In the genomic region with DNA sequence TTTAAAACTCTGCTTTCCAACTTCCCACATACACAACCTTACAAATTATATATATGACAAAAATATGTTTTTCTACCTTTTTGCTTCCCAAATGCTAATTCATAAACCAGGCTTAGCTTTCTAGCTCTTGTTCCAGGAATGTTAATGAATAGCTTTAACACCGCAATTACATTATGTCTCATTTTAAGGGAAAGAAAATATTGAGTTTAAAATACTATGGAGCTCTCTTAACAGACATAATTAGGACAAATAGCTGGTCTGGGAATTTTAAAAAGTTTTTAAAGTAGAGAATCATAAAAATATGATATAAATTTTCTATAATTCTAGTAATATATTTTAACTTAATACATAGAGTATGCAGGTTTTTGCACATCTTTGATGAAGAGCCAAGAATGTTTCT, we compare ENCODE assay signal across 23 cellular contexts.
A peak's percentile ranks its signal among the peaks of the same experiment; 100 is the strongest.
DNase-seq lines count a peak whose midpoint lies in the region; ATAC-seq, FAIRE-seq and TF ChIP-seq lines count a peak whose summit lies in the region.
"Had no signal": no experiment of that assay in that cellular context is flagged by ENCODE, and none has a peak within 500 bp of the region (broad histone marks: within the 10 kb centered on the region; RNA-seq: fewer than 3 reads in every experiment).

No MANE protein-coding gene starts in this region.

- FAIRE-seq in A549 (lab: Jason Lieb, UNC): no peak
- peak; percentile 59 for FAIRE-seq in pancreas (lab: Jason Lieb, UNC)
- FAIRE-seq: GM12891, GM19239 had no signal

- peaks cover 16% of the 10 kb centered on the region for H3K79me2 ChIP-seq in SK-N-SH (ENCODE audit: insufficient read depth)

- H3K4me1 ChIP-seq in A549 (peaks cover 59% of the 10 kb centered on the region), SK-N-SH (ENCODE audit: control insufficient read depth in 1 of 2, insufficient read depth in 2 of 2, low read depth in 1 of 2, low read length in 1 of 2) (peaks cover 7 to 10% of the 10 kb centered on the region in 2 experiments; a peak in 3 of 4 replicates), gastroesophageal sphincter (peaks cover 0 to 87% (median 25%) of the 10 kb centered on the region in 3 donors), pancreas (peaks cover 0 to 9% (median 0%) of the 10 kb centered on the region in 3 donors)
- H3K4me1 ChIP-seq: HAP-1 had no signal

- 93% methylated on average over 1 of the region's 1 CpG for WGBS in A549 (ENCODE audit: missing lambda C conversion rate)
- 88% methylated on average over 1 of the region's 1 CpG for WGBS in SK-N-SH (ENCODE audit: low lambda C conversion rate)
- WGBS in gastroesophageal sphincter (ENCODE audit: low coverage in 1 of 2), 2 donors: 78 to 82% methylated on average over 1 of the region's 1 CpG
- 70 to 81% methylated on average over 1 of the region's 1 CpG for WGBS in pancreas, 2 donors

- TF ChIP-seq EP300 in A549 (IDR thresholded peaks at IDR 0.05) (no peak), SK-N-SH (IDR thresholded peaks at IDR 0.05; ENCODE audit: borderline replicate concordance in 1 of 2, low read depth in 1 of 2, low read length in 1 of 2) (no peak), gastroesophageal sphincter (IDR thresholded peaks at IDR 0.05) (no peak)

- no peaks in the 10 kb centered on the region for H4K20me1 ChIP-seq in SK-N-SH (ENCODE audit: insufficient read depth)

- no peak for TF ChIP-seq POLR2A in A549 (IDR thresholded peaks at IDR 0.05; ENCODE audit: low read length)
- no peak for TF ChIP-seq POLR2A in gastroesophageal sphincter (IDR thresholded peaks at IDR 0.05)

- H3K27ac Mint-ChIP-seq in MCF 10A (ENCODE audit: low read depth, unreplicated experiment): no peak overlapping the region
- H3K27ac Mint-ChIP-seq: CD4-positive, CD25-positive, alpha-beta regulatory T cell; CD8-positive, alpha-beta memory T cell had no signal

- H3K9ac ChIP-seq in SK-N-SH: no peak overlapping the region
- H3K9ac ChIP-seq: GM23248 had no signal

- TF ChIP-seq RAD21 in A549 (conservative IDR thresholded peaks at IDR 0.05 in 1 of 2, IDR thresholded peaks at IDR 0.05 in 1 of 2): no peak
- TF ChIP-seq RAD21 in SK-N-SH (IDR thresholded peaks at IDR 0.05; ENCODE audit: low read length): no peak

- H3K4me3 ChIP-seq in A549 (no peak overlapping the region), SK-N-SH (ENCODE audit: low read depth in 2 of 2, low read length in 1 of 2) (no peak overlapping the region), gastroesophageal sphincter (no peak overlapping the region), pancreas (no peak overlapping the region)
- H3K4me3 ChIP-seq: GM23248, HAP-1 had no signal

- no peaks in the 10 kb centered on the region for H3K36me3 ChIP-seq in SK-N-SH (replicated peaks in 1 of 2; ENCODE audit: control insufficient read depth in 1 of 2, insufficient read depth in 2 of 2, low read length in 1 of 2)
- H3K36me3 ChIP-seq in gastroesophageal sphincter: no peaks in the 10 kb centered on the region
- H3K36me3 ChIP-seq in pancreas: no peaks in the 10 kb centered on the region
- H3K36me3 ChIP-seq: BE2C, HAP-1 had no signal

- peaks cover 56% of the 10 kb centered on the region for H3K27me3 Mint-ChIP-seq in MCF 10A (ENCODE audit: insufficient read depth, unreplicated experiment)
- H3K27me3 Mint-ChIP-seq: CD4-positive, CD25-positive, alpha-beta regulatory T cell; CD8-positive, alpha-beta memory T cell had no signal

- peak overlapping the region; percentile 76 to 79 for H3K27ac ChIP-seq in A549
- peak overlapping the region; percentile 50 to 97 for H3K27ac ChIP-seq in SK-N-SH (ENCODE audit: low read depth in 2 of 2, low read length in 1 of 2)
- peak overlapping the region in 3 of 4 donors; percentile 29 to 72 (median 65) for H3K27ac ChIP-seq in gastroesophageal sphincter
- H3K27ac ChIP-seq in pancreas: no peak overlapping the region
- H3K27ac ChIP-seq: GM23248, HL-60 had no signal

- H3F3A ChIP-seq in SK-N-SH (replicated peaks; ENCODE audit: insufficient read depth): peaks cover 27% of the 10 kb centered on the region

- no peaks in the 10 kb centered on the region for H3K9me2 ChIP-seq in SK-N-SH

- H3K4me1 Mint-ChIP-seq in MCF 10A (ENCODE audit: insufficient read depth, unreplicated experiment): no peaks in the 10 kb centered on the region
- H3K4me1 Mint-ChIP-seq: CD4-positive, CD25-positive, alpha-beta regulatory T cell; CD8-positive, alpha-beta memory T cell had no signal

- BruUV-seq in MCF 10A (replicated peaks; lab: Mats Ljungman, UMichigan): no TSS peak

- no peak overlapping the region for H3K4me3 Mint-ChIP-seq in MCF 10A (ENCODE audit: unreplicated experiment)
- H3K4me3 Mint-ChIP-seq: CD4-positive, CD25-positive, alpha-beta regulatory T cell; CD8-positive, alpha-beta memory T cell had no signal

- H3K9me3 Mint-ChIP-seq in MCF 10A (ENCODE audit: unreplicated experiment): no peaks in the 10 kb centered on the region
- H3K9me3 Mint-ChIP-seq: CD8-positive, alpha-beta memory T cell had no signal

- H3K36me3 Mint-ChIP-seq in MCF 10A (ENCODE audit: insufficient read depth, unreplicated experiment): no peaks in the 10 kb centered on the region
- H3K36me3 Mint-ChIP-seq: CD4-positive, CD25-positive, alpha-beta regulatory T cell; CD8-positive, alpha-beta memory T cell had no signal

- no peak for ATAC-seq in A549
- ATAC-seq in gastroesophageal sphincter: no peak
- ATAC-seq in pancreas: no peak
- no peak for ATAC-seq in HG03571 (IDR thresholded peaks at IDR 0.05; ENCODE audit: unreplicated experiment)

- H3K4me2 ChIP-seq in A549 (no peak overlapping the region), SK-N-SH (no peak overlapping the region)

- CTCF ChIA-PET in A549 (lab: Yijun Ruan, JAX) (interaction anchor here (1.0 kb wide), 1 partner anchor 482 kb away, joined by 4 read pairs; no protein-coding TSS in a partner anchor), SK-N-SH (lab: Yijun Ruan, JAX) (interaction anchor here (0.8 to 3.3 kb wide), 3 partner anchors 55 to 847 kb away, joined by 3 to 21 read pairs (median 4); no protein-coding TSS in a partner anchor), MCF 10A (lab: Yijun Ruan, JAX) (interaction anchor here (0.5 to 1.2 kb wide), 3 partner anchors 167 to 865 kb away, joined by 3 to 5 read pairs (median 3); no protein-coding TSS in a partner anchor)

- intact Hi-C loops in pancreas (cut with DNase I) (loop anchor here in 1 of 3 donors (10.0 kb wide), 1 partner anchor 690 kb away; no protein-coding TSS in a partner anchor), MCF 10A (cut with micrococcal nuclease) (loop anchor here (5.0 kb wide), 1 partner anchor 867 kb away; no protein-coding TSS in a partner anchor)

- H3K9me3 ChIP-seq in A549 (no peaks in the 10 kb centered on the region), SK-N-SH (no peaks in the 10 kb centered on the region), gastroesophageal sphincter (no peaks in the 10 kb centered on the region), pancreas (no peaks in the 10 kb centered on the region)
- H3K9me3 ChIP-seq: BE2C, HAP-1 had no signal

- POLR2A ChIA-PET in A549 (lab: Yijun Ruan, JAX) (no interaction called here), SK-N-SH (lab: Yijun Ruan, JAX) (no interaction called here), MCF 10A (lab: Yijun Ruan, JAX) (no interaction called here)

- DNase-seq in A549 (ENCODE audit: low read depth in 1 of 2, low spot score in 1 of 2): no peak
- no peak for DNase-seq in SK-N-SH
- DNase-seq in pancreas: no peak
- no peak for DNase-seq in NK-92 treated with Interleukin-12 subunit alpha and Interleukin-12 subunit beta, amount 100 ng/mL, for 24 hours (lab: John Stamatoyannopoulos, UW)
- DNase-seq in NCI-H2029 (lab: John Stamatoyannopoulos, UW): no peak
- DNase-seq in MCF 10A (ENCODE audit: unreplicated experiment): no peak
- DNase-seq: ACHN; BE2C; C1 segment of cervical spinal cord; CD4-positive, CD25-positive, alpha-beta regulatory T cell; CD8-positive, alpha-beta memory T cell; COR-L47; DMS 273 treated with DMSO at 0.1 percent for 48 hours; DMS53; DND-41; EL; GM23248 had no signal

- H3K27me3 ChIP-seq in SK-N-SH (ENCODE audit: insufficient read depth) (no peaks in the 10 kb centered on the region), gastroesophageal sphincter (no peaks in the 10 kb centered on the region), pancreas (no peaks in the 10 kb centered on the region)
- H3K27me3 ChIP-seq: BE2C had no signal

- H2AFZ ChIP-seq in SK-N-SH (ENCODE audit: low read depth): no peak overlapping the region
- H2AFZ ChIP-seq: GM23248 had no signal

- TF ChIP-seq CTCF in A549 (IDR thresholded peaks at IDR 0.05) (no peak), SK-N-SH (IDR thresholded peaks at IDR 0.05) (no peak), gastroesophageal sphincter (IDR thresholded peaks at IDR 0.05) (no peak), pancreas (IDR thresholded peaks at IDR 0.05) (no peak), MCF 10A (IDR thresholded peaks at IDR 0.05; ENCODE audit: unreplicated experiment) (no peak)

TF ChIP-seq in A549, 52 proteins besides CTCF, POLR2A, EP300 and RAD21 (continues in another document):
- TF ChIP-seq ZNF302 (CRISPR knock-in tag; IDR thresholded peaks at IDR 0.05) (no peak), NPAS2 (CRISPR knock-in tag; IDR thresholded peaks at IDR 0.05; ENCODE audit: borderline replicate concordance) (no peak), HEYL (CRISPR knock-in tag; IDR thresholded peaks at IDR 0.05) (no peak), BHLHE40 (IDR thresholded peaks at IDR 0.05; ENCODE audit: low read depth, low read length) (no peak), TFCP2L1 (CRISPR knock-in tag; IDR thresholded peaks at IDR 0.05) (no peak)

TF ChIP-seq in SK-N-SH, 30 proteins besides CTCF, POLR2A, EP300 and RAD21 (continues in another document):
- TF ChIP-seq TAF1 (IDR thresholded peaks at IDR 0.05; ENCODE audit: borderline replicate concordance, low read depth, low read length): no peak
- no peak for TF ChIP-seq FOSL2 (IDR thresholded peaks at IDR 0.05; ENCODE audit: borderline replicate concordance, low read depth)
- no peak for TF ChIP-seq SMC3 (IDR thresholded peaks at IDR 0.05; ENCODE audit: low read depth, low read length)
- TF ChIP-seq ELF1 (IDR thresholded peaks at IDR 0.05): no peak
- TF ChIP-seq JUND (IDR thresholded peaks at IDR 0.05): no peak
- no peak for TF ChIP-seq FOXJ3 (CRISPR knock-in tag; IDR thresholded peaks at IDR 0.05)
- no peak for TF ChIP-seq GABPA (IDR thresholded peaks at IDR 0.05; ENCODE audit: low read depth)
- no peak for TF ChIP-seq NFIC (IDR thresholded peaks at IDR 0.05; ENCODE audit: borderline replicate concordance)
- TF ChIP-seq RXRA (IDR thresholded peaks at IDR 0.05; ENCODE audit: borderline replicate concordance, low read depth): no peak
- TF ChIP-seq RCOR1 (IDR thresholded peaks at IDR 0.05; ENCODE audit: low read length): no peak
- TF ChIP-seq, protein P1, sequence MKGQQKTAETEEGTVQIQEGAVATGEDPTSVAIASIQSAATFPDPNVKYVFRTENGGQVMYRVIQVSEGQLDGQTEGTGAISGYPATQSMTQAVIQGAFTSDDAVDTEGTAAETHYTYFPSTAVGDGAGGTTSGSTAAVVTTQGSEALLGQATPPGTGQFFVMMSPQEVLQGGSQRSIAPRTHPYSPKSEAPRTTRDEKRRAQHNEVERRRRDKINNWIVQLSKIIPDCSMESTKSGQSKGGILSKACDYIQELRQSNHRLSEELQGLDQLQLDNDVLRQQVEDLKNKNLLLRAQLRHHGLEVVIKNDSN (IDR thresholded peaks at IDR 0.05; ENCODE audit: borderline replicate concordance, low read depth): no peak
- TF ChIP-seq NRF1 (IDR thresholded peaks at IDR 0.05; ENCODE audit: low read depth, low read length): no peak
- TF ChIP-seq RFX5 (IDR thresholded peaks at IDR 0.05; ENCODE audit: low read length): no peak

Comparison
In these comparisons a context has a peak if more than half of its experiments do, and no peak if none do; other contexts are left out.
1. H3K27ac ChIP-seq: peak in A549 (2 of 2), SK-N-SH (2 of 2) and gastroesophageal sphincter (3 of 4); none in pancreas (0 of 4).